Comparison of ENCODE assay signal across 19 cellular contexts in genomic region chr15:91696981-91697380, GRCh38.
A peak's percentile ranks its signal among the peaks of the same experiment; 100 is the strongest.
DNase-seq lines count a peak whose midpoint lies in the region; ATAC-seq and TF ChIP-seq lines count a peak whose summit lies in the region.
"Had no signal": no experiment of that assay in that cellular context is flagged by ENCODE, and none has a peak within 500 bp of the region (broad histone marks: within the 10 kb centered on the region; RNA-seq: fewer than 3 reads in every experiment).

No MANE protein-coding gene starts in this region.

- no peaks in the 10 kb centered on the region for H3K27me3 ChIP-seq in DND-41 (ENCODE audit: insufficient read depth, low read length, poor library complexity)
- no peaks in the 10 kb centered on the region for H3K27me3 ChIP-seq in H7 (ENCODE audit: control insufficient read depth, insufficient read depth, low read length)

- H3K4me3 ChIP-seq in DND-41 (ENCODE audit: low read depth in 1 of 2, low read length in 2 of 2), result no peak overlapping the region
- H3K4me3 ChIP-seq in astrocyte of the spinal cord (ENCODE audit: low read depth, low read length), result no peak overlapping the region
- H3K4me3 ChIP-seq in H7 (ENCODE audit: insufficient read depth, low read depth, low read length), result no peak overlapping the region
- H3K4me3 ChIP-seq: A549, GM12878 had no signal

- H3K9me3 ChIP-seq in DND-41 (ENCODE audit: insufficient read depth, low read length, severe bottlenecking), result no peaks in the 10 kb centered on the region
- H3K9me3 ChIP-seq: A549 had no signal

- H3K9me3 Mint-ChIP-seq in type B pancreatic cell, result no peaks in the 10 kb centered on the region
- H3K9me3 Mint-ChIP-seq: CD4-positive, alpha-beta memory T cell; H9 had no signal

- no peaks in the 10 kb centered on the region for H3K79me2 ChIP-seq in DND-41 (ENCODE audit: insufficient read depth, low read length)

- no peaks in the 10 kb centered on the region for H3K36me3 ChIP-seq in DND-41 (ENCODE audit: insufficient read depth, low read length)
- no peaks in the 10 kb centered on the region for H3K36me3 ChIP-seq in H7 (replicated peaks; ENCODE audit: control insufficient read depth, insufficient read depth, low read length)

- in situ Hi-C loops in astrocyte of the spinal cord (cut with HindIII; ENCODE audit: low sequenced_read_pairs), result no loop called here

- H3K27ac ChIP-seq in DND-41 (ENCODE audit: low read length), result no peak overlapping the region
- H3K27ac ChIP-seq: 22Rv1, A549, C4-2B had no signal

- H3K27me3 Mint-ChIP-seq in type B pancreatic cell, result no peaks in the 10 kb centered on the region

- H3K4me2 ChIP-seq in DND-41 (ENCODE audit: insufficient read depth, low read length), result no peak overlapping the region
- H3K4me2 ChIP-seq: A549 had no signal

- ATAC-seq in DND-41 (ENCODE audit: insufficient read depth, low read depth) (peak; percentile 48; the same call in 1 of the 3 replicates), GM21723 (IDR thresholded peaks at IDR 0.05; ENCODE audit: unreplicated experiment) (no peak)
- ATAC-seq: A549, GM12878 had no signal

- H3K36me3 Mint-ChIP-seq in type B pancreatic cell, result no peaks in the 10 kb centered on the region
- H3K36me3 Mint-ChIP-seq: CD4-positive, alpha-beta memory T cell had no signal

- H4K20me1 ChIP-seq in DND-41 (ENCODE audit: insufficient read depth, low read length), result no peaks in the 10 kb centered on the region

- H3K27ac Mint-ChIP-seq in type B pancreatic cell, result peak overlapping the region; percentile 0
- H3K27ac Mint-ChIP-seq: CD4-positive, alpha-beta memory T cell; H9 had no signal

- no peak overlapping the region for H3K4me3 Mint-ChIP-seq in type B pancreatic cell
- H3K4me3 Mint-ChIP-seq: CD4-positive, alpha-beta memory T cell; H9 had no signal

- peaks cover 27% of the 10 kb centered on the region for H3K4me1 Mint-ChIP-seq in type B pancreatic cell (ENCODE audit: unreplicated experiment)
- H3K4me1 Mint-ChIP-seq: CD4-positive, alpha-beta memory T cell had no signal

- TF ChIP-seq CTCF in DND-41 (IDR thresholded peaks at IDR 0.05; ENCODE audit: borderline replicate concordance, extremely low read depth, low read length, poor library complexity, severe bottlenecking), result no peak
- TF ChIP-seq CTCF in astrocyte of the spinal cord (IDR thresholded peaks at IDR 0.05; ENCODE audit: low read depth, low read length), result no peak
- TF ChIP-seq CTCF in type B pancreatic cell (conservative IDR thresholded peaks at IDR 0.05), result no peak

- H3K4me1 ChIP-seq in DND-41 (ENCODE audit: insufficient read depth, low read length), result no peaks in the 10 kb centered on the region
- H3K4me1 ChIP-seq: A549 had no signal

- no peak overlapping the region for H2AFZ ChIP-seq in DND-41 (ENCODE audit: low read depth, low read length)

- no peak for DNase-seq in DND-41
- peak; percentile 7 for DNase-seq in astrocyte of the spinal cord (ENCODE audit: low read depth, low spot score)
- peak; percentile 23 for DNase-seq in left kidney (ENCODE audit: low read depth, low spot score)
- DNase-seq in type B pancreatic cell (ENCODE audit: extremely low spot score, unreplicated experiment), result no peak
- DNase-seq in H7, result no peak
- DNase-seq in CD1c-positive myeloid dendritic cell (ENCODE audit: extremely low spot score), result no peak
- DNase-seq: AML-193; CD4-positive, alpha-beta memory T cell; DMS153; DMS79; GF-D8; GOT3; H9; KG1 had no signal

- no peak overlapping the region for H3K9ac ChIP-seq in DND-41 (ENCODE audit: low read depth, low read length)

Comparison
In these comparisons a context has a peak if more than half of its experiments do, and no peak if none do; other contexts are left out.
1. DNase-seq: peak in astrocyte of the spinal cord (single experiment) and left kidney (single experiment); none in DND-41 (single experiment), type B pancreatic cell (single experiment), H7 (single experiment) and CD1c-positive myeloid dendritic cell (single experiment).